Comparison of ENCODE assay signal across 14 cellular contexts in genomic region chr15:62394079-62394478, GRCh38. TPM values are rescaled to one million over a fixed set of nuclear protein-coding genes. Genes with fewer than 3 reads are reported as not detected.
A peak's percentile ranks its signal among the peaks of the same experiment; 100 is the strongest.
DNase-seq lines count a peak whose midpoint lies in the region; TF ChIP-seq lines count a peak whose summit lies in the region.
"Had no signal": no experiment of that assay in that cellular context is flagged by ENCODE, and none has a peak within 500 bp of the region (broad histone marks: within the 10 kb centered on the region; RNA-seq: fewer than 3 reads in every experiment).

No MANE protein-coding gene starts in this region.

- peak; percentile 40 for DNase-seq in GM23248
- no peak for DNase-seq in ascending aorta (ENCODE audit: low spot score in 2 of 2)
- DNase-seq in mesenchymal stem cell, result peak; percentile 44
- peak in 1 of 2 donors; percentile 32 for DNase-seq in tibial artery
- DNase-seq in immature natural killer cell, result no peak
- no peak for DNase-seq in caudate nucleus (lab: John Stamatoyannopoulos, UW)
- DNase-seq in SHP77 (lab: John Stamatoyannopoulos, UW), result no peak
- DNase-seq: CD8-positive, alpha-beta T cell; DMS 273 treated with DMSO at 0.1 percent for 48 hours; EL; MV-4-11; NCI-H1417 treated with DMSO at 0.1 percent for 48 hours; NCI-H2029; NCI-H510A treated with DMSO at 0.1 percent for 48 hours had no signal

- no peak overlapping the region for H3K18ac ChIP-seq in mesenchymal stem cell (ENCODE audit: low read depth in 1 of 2, low read length in 2 of 2)

- H4K91ac ChIP-seq in mesenchymal stem cell (ENCODE audit: low read length), result no peak overlapping the region

- H2AFZ ChIP-seq in GM23248 (no peak overlapping the region), mesenchymal stem cell (ENCODE audit: low read depth, low read length) (no peak overlapping the region)

- H3K27me3 Mint-ChIP-seq in immature natural killer cell (ENCODE audit: low read depth in 3 of 3), result peaks cover 6 to 29% (median 24%) of the 10 kb centered on the region in 3 donors

- H3K27ac ChIP-seq in GM23248, result no peak overlapping the region
- peak overlapping the region; percentile 83 to 93 for H3K27ac ChIP-seq in ascending aorta
- no peak overlapping the region for H3K27ac ChIP-seq in mesenchymal stem cell (ENCODE audit: low read length, poor library complexity, severe bottlenecking)
- peak overlapping the region; percentile 48 to 79 for H3K27ac ChIP-seq in tibial artery
- no peak overlapping the region for H3K27ac ChIP-seq in caudate nucleus (ENCODE audit: low read depth, low read length)

- H2BK15ac ChIP-seq in mesenchymal stem cell (ENCODE audit: low read depth, poor library complexity, severe bottlenecking), result no peak overlapping the region

- H3K4me2 ChIP-seq in GM23248 (ENCODE audit: unreplicated experiment), result peak overlapping the region; percentile 8
- H3K4me2 ChIP-seq in mesenchymal stem cell (ENCODE audit: low read length, poor library complexity, severe bottlenecking), result no peak overlapping the region

- peaks cover 20 to 26% of the 10 kb centered on the region in 2 donors for H3K4me1 Mint-ChIP-seq in immature natural killer cell

- H3K14ac ChIP-seq in mesenchymal stem cell (ENCODE audit: low read length in 2 of 2), result no peak overlapping the region

- H3K27ac Mint-ChIP-seq in immature natural killer cell, result no peak overlapping the region
- H3K27ac Mint-ChIP-seq: CD8-positive, alpha-beta T cell had no signal

- no peaks in the 10 kb centered on the region for H3K27me3 ChIP-seq in GM23248 (replicated peaks; ENCODE audit: insufficient read depth)
- H3K27me3 ChIP-seq in ascending aorta, result no peaks in the 10 kb centered on the region
- H3K27me3 ChIP-seq in mesenchymal stem cell (ENCODE audit: control insufficient read depth in 1 of 2, insufficient read depth in 1 of 2, low read length in 2 of 2), result no peaks in the 10 kb centered on the region
- H3K27me3 ChIP-seq in tibial artery, result no peaks in the 10 kb centered on the region

- H3K23ac ChIP-seq in mesenchymal stem cell (ENCODE audit: low read length in 2 of 2), result no peak overlapping the region

- no peak overlapping the region for H2BK12ac ChIP-seq in mesenchymal stem cell (ENCODE audit: low read length in 2 of 2)

- in situ Hi-C loops in GM23248 (cut with MboI), result no loop called here

- TF ChIP-seq CTCF in ascending aorta (IDR thresholded peaks at IDR 0.05), result no peak
- TF ChIP-seq CTCF in tibial artery (IDR thresholded peaks at IDR 0.05), result no peak

- H2BK120ac ChIP-seq in mesenchymal stem cell (ENCODE audit: low read depth, low read length), result no peak overlapping the region

- WGBS in GM23248 (ENCODE audit: low coverage in 1 of 2, low lambda C conversion rate in 2 of 2, missing lambda C conversion rate in 2 of 2), 2 experiments, result 3 to 6% methylated on average over 2 of the region's 2 CpGs
- 52% methylated on average over 1 of the region's 2 CpGs for WGBS in mesenchymal stem cell

- no peak overlapping the region for H2BK5ac ChIP-seq in mesenchymal stem cell (ENCODE audit: low read depth, low read length, poor library complexity, severe bottlenecking)

- H3K9ac ChIP-seq in GM23248 (no peak overlapping the region), mesenchymal stem cell (ENCODE audit: low read length) (peak overlapping the region; percentile 1)

- H4K8ac ChIP-seq in mesenchymal stem cell (ENCODE audit: low read length), result no peak overlapping the region

- H3K9me3 ChIP-seq in GM23248 (ENCODE audit: low read depth) (no peaks in the 10 kb centered on the region), ascending aorta (no peaks in the 10 kb centered on the region), mesenchymal stem cell (ENCODE audit: control insufficient read depth, low read length) (peaks cover under 1% of the 10 kb centered on the region), tibial artery (no peaks in the 10 kb centered on the region)

- intact Hi-C loops in ascending aorta (cut with DNase I) (loop anchor here (5.0 to 10.0 kb wide), 4 partner anchors 63 to 651 kb away; partner anchors contain the start of gene TPM1), tibial artery (cut with DNase I; ENCODE audit: low total_unique reads) (loop anchor here (5.0 kb wide), 1 partner anchor 253 kb away; no protein-coding TSS in a partner anchor)

- no peak overlapping the region for H3K4ac ChIP-seq in mesenchymal stem cell (ENCODE audit: low read depth in 1 of 2, low read length in 2 of 2)

- H3K4me3 Mint-ChIP-seq in immature natural killer cell, result no peak overlapping the region

- H3K79me1 ChIP-seq in mesenchymal stem cell (replicated peaks; ENCODE audit: low read length, poor library complexity, severe bottlenecking), result peaks cover 37% of the 10 kb centered on the region

- H4K20me1 ChIP-seq in GM23248 (ENCODE audit: insufficient read depth), result no peaks in the 10 kb centered on the region

- no peaks in the 10 kb centered on the region for H3K36me3 ChIP-seq in GM23248 (ENCODE audit: low read depth)
- no peaks in the 10 kb centered on the region for H3K36me3 ChIP-seq in ascending aorta
- peaks cover 3 to 4% of the 10 kb centered on the region in 2 experiments for H3K36me3 ChIP-seq in mesenchymal stem cell (ENCODE audit: control insufficient read depth in 1 of 2, insufficient read depth in 2 of 2, low read depth in 1 of 2, low read length in 2 of 2)
- H3K36me3 ChIP-seq in tibial artery, result no peaks in the 10 kb centered on the region

- no peak overlapping the region for H2AK5ac ChIP-seq in mesenchymal stem cell (ENCODE audit: low read length, severe bottlenecking)

- H3K9me3 Mint-ChIP-seq in immature natural killer cell, result peaks cover 0 to 3% (median 0%) of the 10 kb centered on the region in 6 donors

- no peaks in the 10 kb centered on the region for H3K9me2 ChIP-seq in GM23248 (ENCODE audit: insufficient read depth)

- no peaks in the 10 kb centered on the region; the same call in none of the 2 replicates for H3F3A ChIP-seq in GM23248 (ENCODE audit: insufficient read depth)

- no peak overlapping the region for H3K4me3 ChIP-seq in GM23248
- H3K4me3 ChIP-seq in ascending aorta, result no peak overlapping the region
- H3K4me3 ChIP-seq in mesenchymal stem cell (ENCODE audit: insufficient read depth in 1 of 2, low read depth in 1 of 2, low read length in 2 of 2), result no peak overlapping the region
- no peak overlapping the region for H3K4me3 ChIP-seq in tibial artery

- H3K36me3 Mint-ChIP-seq in immature natural killer cell, result no peaks in the 10 kb centered on the region

- H3K4me1 ChIP-seq in GM23248 (ENCODE audit: insufficient read depth) (peaks cover 28% of the 10 kb centered on the region), ascending aorta (peaks cover 7 to 14% of the 10 kb centered on the region in 2 donors), mesenchymal stem cell (ENCODE audit: control insufficient read depth, insufficient read depth, low read depth, low read length) (peaks cover 9% of the 10 kb centered on the region), tibial artery (peaks cover 0 to 39% (median 11%) of the 10 kb centered on the region in 4 donors)

- H3K79me2 ChIP-seq in GM23248 (ENCODE audit: insufficient read depth), result peaks cover 95% of the 10 kb centered on the region

RNA-seq across cellular contexts. Expression of gene TLN2, which starts 3.7 kb away (rescaled TPM):
- total RNA-seq in GM23248 (2014; rRNA removed; shearing (Covaris generic)), result 24.1 and 31.2 TPM in 2 replicates
- polyA plus RNA-seq in GM23248 (2016; fragmentation: Nextera tagmentation; extraction: Ambion mirVana), result 14.3 and 18.3 TPM in 2 replicates
- 30.3 TPM for total RNA-seq in ascending aorta
- 5.9 TPM for polyA plus RNA-seq in mesenchymal stem cell (2013, experiment 1 of 2)
- 6.0 TPM for polyA plus RNA-seq in mesenchymal stem cell (2013, experiment 2 of 2)
- under 1 TPM in 2 of 3 donors, not detected in 1; 0.14 to 0.46 TPM for polyA plus RNA-seq in immature natural killer cell

Comparison
In these comparisons a context has a peak if more than half of its experiments do, and no peak if none do; other contexts are left out.
1. DNase-seq: peak in GM23248 (single experiment) and mesenchymal stem cell (single experiment); none in ascending aorta (0 of 2), immature natural killer cell (0 of 3), caudate nucleus (0 of 61) and SHP77 (0 of 2).
2. H3K27ac ChIP-seq: peak in ascending aorta (2 of 2) and tibial artery (2 of 2); none in GM23248 (single experiment), mesenchymal stem cell (single experiment) and caudate nucleus (single experiment).